ENCODE assay signal across 8 cellular contexts in the genomic region with DNA sequence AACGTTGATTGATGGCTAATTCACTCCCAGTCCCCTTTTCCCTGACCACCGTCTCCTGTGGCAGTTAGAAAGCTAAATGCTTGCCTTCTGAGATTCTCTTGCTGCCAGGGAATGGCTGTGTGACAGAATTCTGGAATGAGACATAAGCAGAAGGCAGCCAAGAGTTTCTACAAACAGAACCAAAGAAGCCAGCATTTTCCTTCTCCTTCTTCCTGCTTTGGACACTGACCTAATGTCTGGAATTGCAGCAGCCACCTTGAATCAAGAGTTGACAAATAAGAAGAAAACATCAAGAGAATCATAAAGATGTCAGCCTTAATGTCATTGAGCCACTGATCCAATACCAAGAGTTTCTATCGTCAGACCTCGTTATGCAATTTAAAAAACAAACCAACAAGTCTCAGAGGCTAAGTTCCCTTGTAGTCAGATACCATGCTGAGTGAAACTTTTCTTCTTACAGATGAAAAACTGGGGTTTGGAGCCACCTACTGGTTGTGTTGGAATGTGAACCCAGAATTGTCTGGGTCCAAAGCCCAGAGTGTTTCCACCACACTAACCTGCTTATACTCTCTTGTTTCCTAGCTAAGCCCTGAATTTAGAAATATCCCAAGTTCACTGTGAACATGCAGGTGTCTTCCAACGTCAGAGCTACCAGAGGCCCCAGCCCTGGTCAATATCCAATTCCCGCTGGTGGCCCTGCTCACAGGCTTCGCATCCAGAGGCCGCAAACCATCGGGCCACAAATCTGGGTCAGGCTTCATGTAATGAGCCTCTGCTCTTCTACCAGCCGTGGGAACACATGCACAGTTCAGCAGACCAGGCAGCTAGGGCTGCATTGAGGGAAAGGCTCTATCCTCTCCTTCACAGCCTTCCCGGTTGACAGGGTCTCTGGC. TPM values are rescaled to one million over a fixed set of nuclear protein-coding genes. Genes with fewer than 3 reads are reported as not detected.
DNase-seq lines count a peak whose midpoint lies in the region; ATAC-seq and TF ChIP-seq lines count a peak whose summit lies in the region.

No MANE protein-coding gene starts in this region.

- H3K36me3 ChIP-seq in GM06990 (ENCODE audit: control insufficient read depth, insufficient read depth, low read length) (no peaks in the 10 kb centered on the region), colonic mucosa (no peaks in the 10 kb centered on the region), left lung (no peaks in the 10 kb centered on the region)

- peak; percentile 65 for TF ChIP-seq CTCF in GM06990 (IDR thresholded peaks at IDR 0.05; ENCODE audit: insufficient read depth, low read length, poor library complexity, severe bottlenecking)
- TF ChIP-seq CTCF in colonic mucosa (IDR thresholded peaks at IDR 0.05): peak; percentile 56
- peak; percentile 56 to 77 for TF ChIP-seq CTCF in left lung (IDR thresholded peaks at IDR 0.05)

- H3K27ac ChIP-seq in colonic mucosa (no peak overlapping the region), left lung (no peak overlapping the region)

- intact Hi-C loops in colonic mucosa (cut with DNase I) (loop anchor here (2.0 kb wide), 1 partner anchor 261 kb away; no protein-coding TSS in a partner anchor), left lung (cut with DNase I) (loop anchor here (2.0 to 10.0 kb wide), 2 partner anchors 201 to 263 kb away; no protein-coding TSS in a partner anchor)

- no peaks in the 10 kb centered on the region for H3K9me3 ChIP-seq in colonic mucosa
- H3K9me3 ChIP-seq in left lung: no peaks in the 10 kb centered on the region

- H3K4me3 ChIP-seq in GM06990 (replicated peaks; ENCODE audit: low read depth, low read length) (no peak overlapping the region), colonic mucosa (no peak overlapping the region), left lung (no peak overlapping the region)

- H3K27me3 ChIP-seq in GM06990 (replicated peaks; ENCODE audit: control insufficient read depth, insufficient read depth, low read length) (no peaks in the 10 kb centered on the region), colonic mucosa (no peaks in the 10 kb centered on the region), left lung (no peaks in the 10 kb centered on the region)

- DNase-seq in GM06990 (ENCODE audit: extremely low read depth, insufficient read length) (peak; percentile 28), NCI-H2227 (lab: John Stamatoyannopoulos, UW; ENCODE audit: unreplicated experiment) (peak; percentile 73), colonic mucosa (peak; percentile 74), left lung (no peak)
- peak; percentile 33 to 40 for DNase-seq in stimulated activated CD4-positive, alpha-beta T cell treated with anti-CD3 and anti-CD28 coated beads, Interleukin-4, amount 100 ng/mL, for 48 hours (ENCODE audit: low read depth in 2 of 2)
- DNase-seq in NK-92 treated with Interleukin-12 subunit alpha and Interleukin-12 subunit beta, amount 100 ng/mL, for 24 hours (lab: John Stamatoyannopoulos, UW): no peak

- H3K4me1 ChIP-seq in colonic mucosa (no peaks in the 10 kb centered on the region), left lung (peaks cover 0 to 14% of the 10 kb centered on the region in 2 donors)

- no peak overlapping the region for H3K9ac ChIP-seq in colonic mucosa (ENCODE audit: low read depth in 2 of 2, low read length in 2 of 2)

- ATAC-seq in HG02938 (IDR thresholded peaks at IDR 0.05; ENCODE audit: unreplicated experiment) (peak; percentile 50), left lung (peak; percentile 89)
- ATAC-seq in activated CD4-positive, CD25-positive, alpha-beta regulatory T cell treated with anti-CD3 and anti-CD28 coated beads, Interleukin-2, amount 50 U/mL, for 24 hours: peak; percentile 67 to 72

RNA-seq across cellular contexts. Expression of a gene that starts 42.5 kb away (rescaled TPM):
- total RNA-seq in colonic mucosa (1 to 10 TPM in 1 of 2 donors, under 1 TPM in 1; 0.25 to 1.4 TPM), left lung (under 1 TPM; 0.41 to 0.52 TPM)

Comparison
In these comparisons a context has a peak if more than half of its experiments do, and no peak if none do; other contexts are left out.
1. DNase-seq: peak in GM06990 (single experiment), NCI-H2227 (single experiment), colonic mucosa (single experiment) and stimulated activated CD4-positive, alpha-beta T cell treated with anti-CD3 and anti-CD28 coated beads, Interleukin-4, amount 100 ng/mL, for 48 hours (2 of 2); none in left lung (0 of 2) and NK-92 treated with Interleukin-12 subunit alpha and Interleukin-12 subunit beta, amount 100 ng/mL, for 24 hours (single experiment).
2. Peak in every context shown above with its lines, with median percentiles within 50 percentile points of each other: CTCF ChIP-seq and ATAC-seq.